7 cellular contexts compared by ENCODE assay signal in the genomic region with DNA sequence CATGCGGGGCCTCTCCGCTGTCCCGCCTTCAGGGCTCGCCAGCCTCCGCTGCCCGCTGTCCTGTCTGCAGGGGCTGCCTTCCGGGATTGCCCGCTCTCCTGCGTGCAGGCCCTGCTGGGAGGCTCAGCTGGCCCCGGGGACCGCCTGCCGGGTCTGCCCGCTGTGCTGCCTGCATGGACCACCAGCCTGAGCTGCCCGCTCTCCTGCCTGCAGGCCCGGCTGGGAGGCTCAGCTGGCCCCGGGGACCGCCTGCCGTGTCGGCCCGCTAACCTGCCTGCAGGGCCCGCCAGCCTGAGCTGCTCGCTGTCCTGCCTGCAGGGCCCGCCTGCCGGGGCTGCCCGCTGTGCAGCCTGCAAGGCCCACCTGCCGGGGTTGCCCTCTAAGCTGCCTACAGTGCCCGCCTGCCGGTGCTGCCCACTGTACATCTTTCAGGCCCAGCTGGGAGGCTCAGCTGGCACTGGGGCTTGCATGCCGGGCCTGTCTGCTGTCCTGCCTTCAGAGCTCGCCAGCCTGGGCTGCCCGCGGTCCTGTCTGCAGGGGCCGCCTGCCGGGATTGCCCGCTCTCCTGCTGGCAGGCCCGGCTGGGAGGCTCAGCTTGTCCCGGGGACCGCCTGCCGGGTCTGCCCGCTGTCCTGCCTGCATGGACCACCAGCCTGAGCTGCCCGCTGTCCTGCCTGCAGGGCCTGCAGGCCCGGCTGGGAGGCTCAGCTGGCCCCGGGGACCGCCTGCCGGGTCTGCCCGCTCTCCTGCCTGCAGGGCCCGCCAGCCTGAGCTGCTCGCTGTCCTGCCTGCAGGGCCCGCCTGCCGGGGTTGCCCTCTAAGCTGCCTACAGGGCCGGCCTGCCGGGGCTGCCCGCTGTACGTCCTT.
DNase-seq lines count a peak whose midpoint lies in the region; ATAC-seq and TF ChIP-seq lines count a peak whose summit lies in the region.

No MANE protein-coding gene starts in this region.

- H3K36me3 ChIP-seq in parathyroid adenoma (ENCODE audit: control insufficient read depth, insufficient read depth, low read length), result no peaks in the 10 kb centered on the region
- H3K36me3 ChIP-seq in upper lobe of left lung, result no peaks in the 10 kb centered on the region

- no peaks in the 10 kb centered on the region for H3K9me3 ChIP-seq in parathyroid adenoma (ENCODE audit: control insufficient read depth, low read length)
- H3K9me3 ChIP-seq in upper lobe of left lung, result peaks cover 18 to 68% (median 35%) of the 10 kb centered on the region in 4 donors

- H3K27ac Mint-ChIP-seq in chondrocyte (ENCODE audit: unreplicated experiment) (no peak overlapping the region), type B pancreatic cell (no peak overlapping the region)

- H3K36me3 Mint-ChIP-seq in chondrocyte (ENCODE audit: low read depth), result peaks cover 12% of the 10 kb centered on the region
- peaks cover 4% of the 10 kb centered on the region for H3K36me3 Mint-ChIP-seq in type B pancreatic cell

- TF ChIP-seq CTCF in chondrocyte (IDR thresholded peaks at IDR 0.05) (no peak), parathyroid adenoma (IDR thresholded peaks at IDR 0.05) (no peak), upper lobe of left lung (IDR thresholded peaks at IDR 0.05) (no peak), type B pancreatic cell (conservative IDR thresholded peaks at IDR 0.05) (no peak)

- peaks cover 71% of the 10 kb centered on the region for H3K9me3 Mint-ChIP-seq in chondrocyte (ENCODE audit: low read depth)
- H3K9me3 Mint-ChIP-seq in type B pancreatic cell, result peaks cover 33% of the 10 kb centered on the region

- H3K27ac ChIP-seq in parathyroid adenoma, result no peak overlapping the region
- H3K27ac ChIP-seq in upper lobe of left lung, result peak overlapping the region in 2 of 4 donors; percentile 77 to 79

- H3K4me1 Mint-ChIP-seq in chondrocyte (ENCODE audit: low read depth) (no peaks in the 10 kb centered on the region), type B pancreatic cell (ENCODE audit: unreplicated experiment) (no peaks in the 10 kb centered on the region)

- H3K4me3 Mint-ChIP-seq in chondrocyte (ENCODE audit: unreplicated experiment) (no peak overlapping the region), type B pancreatic cell (no peak overlapping the region)

- DNase-seq in T-helper 9 cell (peak; percentile 9), chondrocyte (ENCODE audit: low spot score) (peak; percentile 87), upper lobe of left lung (peak in 1 of 2 donors; percentile 91), type B pancreatic cell (ENCODE audit: extremely low spot score, unreplicated experiment) (no peak)

- no peaks in the 10 kb centered on the region for H3K4me1 ChIP-seq in parathyroid adenoma
- no peaks in the 10 kb centered on the region for H3K4me1 ChIP-seq in upper lobe of left lung

- WGBS in upper lobe of left lung, 2 donors, result 54 to 93% methylated on average over 7 to 18 of the region's 54 CpGs

- H3K79me2 ChIP-seq in parathyroid adenoma, result no peaks in the 10 kb centered on the region

- H3K4me3 ChIP-seq in parathyroid adenoma (ENCODE audit: low read depth, low read length), result peak overlapping the region; percentile 21
- H3K4me3 ChIP-seq in upper lobe of left lung, result peak overlapping the region in 2 of 4 donors; percentile 56 to 57

- ATAC-seq in HG02798 (IDR thresholded peaks at IDR 0.05; ENCODE audit: poor library complexity, unreplicated experiment) (peak; percentile 55), upper lobe of left lung (ENCODE audit: low FRiP score in 2 of 2) (peak; percentile 89 to 90), GM18861 (IDR thresholded peaks at IDR 0.05; ENCODE audit: unreplicated experiment) (no peak)

- TF ChIP-seq EP300 in upper lobe of left lung (IDR thresholded peaks at IDR 0.05), result no peak

- TF ChIP-seq POLR2A in upper lobe of left lung (IDR thresholded peaks at IDR 0.05), result no peak

- peak overlapping the region; percentile 12 for H3K4me2 ChIP-seq in parathyroid adenoma (ENCODE audit: low read length)

- no peak overlapping the region for H3K9ac ChIP-seq in parathyroid adenoma

- no peaks in the 10 kb centered on the region for H3K27me3 ChIP-seq in parathyroid adenoma (ENCODE audit: control insufficient read depth, insufficient read depth, low read length)
- H3K27me3 ChIP-seq in upper lobe of left lung, result no peaks in the 10 kb centered on the region

- no peaks in the 10 kb centered on the region for H3K27me3 Mint-ChIP-seq in chondrocyte (ENCODE audit: low read depth)
- no peaks in the 10 kb centered on the region for H3K27me3 Mint-ChIP-seq in type B pancreatic cell

- no peak overlapping the region for H2AFZ ChIP-seq in parathyroid adenoma
